Comparison of ENCODE assay signal across 1 cellular context in genomic region chr19:49340069-49340864, GRCh38.
TF ChIP-seq lines count a peak whose summit lies in the region.

No MANE protein-coding gene starts in this region.

TF ChIP-seq in HEK293, 187 proteins besides CTCF, POLR2A, EP300 and RAD21 (continued from another document):
- no peak for TF ChIP-seq ZNF580 (tag by site-specific recombination; IDR thresholded peaks at IDR 0.05)
- TF ChIP-seq SCRT1 (tag by site-specific recombination; IDR thresholded peaks at IDR 0.05; ENCODE audit: borderline replicate concordance) = no peak
- TF ChIP-seq ZBTB7A (tag by site-specific recombination; IDR thresholded peaks at IDR 0.05; ENCODE audit: low read depth) = no peak
- no peak for TF ChIP-seq ZNF571 (tag by site-specific recombination; IDR thresholded peaks at IDR 0.05)
- no peak; the same call in 1 of the 2 replicates for TF ChIP-seq ZNF16 (tag by site-specific recombination; IDR thresholded peaks at IDR 0.05; ENCODE audit: low read depth)
- no peak for TF ChIP-seq ZNF768 (tag by site-specific recombination; IDR thresholded peaks at IDR 0.05)
- TF ChIP-seq ZNF658 (tag by site-specific recombination; IDR thresholded peaks at IDR 0.05) = no peak
- TF ChIP-seq SP2 (tag by site-specific recombination; IDR thresholded peaks at IDR 0.05) = peak; percentile 42
- TF ChIP-seq REPIN1 (tag by site-specific recombination; IDR thresholded peaks at IDR 0.05; ENCODE audit: low read depth) = no peak
- peak; percentile 59 for TF ChIP-seq OSR2 (tag by site-specific recombination; IDR thresholded peaks at IDR 0.05)
- TF ChIP-seq ZNF211 (tag by site-specific recombination; IDR thresholded peaks at IDR 0.05; ENCODE audit: low read depth) = no peak
- no peak for TF ChIP-seq KLF17 (tag by site-specific recombination; IDR thresholded peaks at IDR 0.05)
- no peak for TF ChIP-seq ZNF624 (tag by site-specific recombination; IDR thresholded peaks at IDR 0.05)
- no peak for TF ChIP-seq KLF7 (tag by site-specific recombination; IDR thresholded peaks at IDR 0.05; ENCODE audit: borderline replicate concordance)
- TF ChIP-seq ZNF777 (tag by site-specific recombination; IDR thresholded peaks at IDR 0.05; ENCODE audit: borderline replicate concordance) = no peak
- no peak for TF ChIP-seq HIC1 (tag by site-specific recombination; IDR thresholded peaks at IDR 0.05)
- no peak for TF ChIP-seq YY2 (tag by site-specific recombination; IDR thresholded peaks at IDR 0.05)
- TF ChIP-seq ZNF366 (tag by site-specific recombination; conservative IDR thresholded peaks at IDR 0.05) = peak; percentile 60
- no peak for TF ChIP-seq ZNF214 (tag by site-specific recombination; IDR thresholded peaks at IDR 0.05; ENCODE audit: borderline replicate concordance)
- no peak for TF ChIP-seq ZNF362 (tag by site-specific recombination; IDR thresholded peaks at IDR 0.05)
- TF ChIP-seq ZNF280D (tag by site-specific recombination; IDR thresholded peaks at IDR 0.05) = no peak
- TF ChIP-seq ZBTB48 (tag by site-specific recombination; IDR thresholded peaks at IDR 0.05) = no peak
- TF ChIP-seq ZSCAN18 (tag by site-specific recombination; IDR thresholded peaks at IDR 0.05) = no peak
- TF ChIP-seq ZNF549 (tag by site-specific recombination; IDR thresholded peaks at IDR 0.05) = no peak
- TF ChIP-seq TRIM28 (IDR thresholded peaks at IDR 0.05; ENCODE audit: borderline replicate concordance, low read length) = no peak
- no peak for TF ChIP-seq ZNF585B (tag by site-specific recombination; IDR thresholded peaks at IDR 0.05)
- TF ChIP-seq ZNF416 (tag by site-specific recombination; IDR thresholded peaks at IDR 0.05) = no peak
- no peak for TF ChIP-seq ZNF26 (tag by site-specific recombination; IDR thresholded peaks at IDR 0.05)
- TF ChIP-seq ZNF391 (tag by site-specific recombination; IDR thresholded peaks at IDR 0.05; ENCODE audit: borderline replicate concordance, low read depth) = no peak
- no peak for TF ChIP-seq ZSCAN16 (tag by site-specific recombination; IDR thresholded peaks at IDR 0.05)
- TF ChIP-seq ZNF830 (tag by site-specific recombination; IDR thresholded peaks at IDR 0.05; ENCODE audit: low read depth) = no peak
- peak; percentile 51; the same call in 1 of the 2 replicates for TF ChIP-seq ZIC2 (tag by site-specific recombination; IDR thresholded peaks at IDR 0.05)
- no peak for TF ChIP-seq ZNF221 (tag by site-specific recombination; IDR thresholded peaks at IDR 0.05; ENCODE audit: borderline replicate concordance)
- TF ChIP-seq ZNF157 (tag by site-specific recombination; IDR thresholded peaks at IDR 0.05) = no peak
- no peak for TF ChIP-seq ZSCAN23 (tag by site-specific recombination; IDR thresholded peaks at IDR 0.05)
- TF ChIP-seq SETDB1 (IDR thresholded peaks at IDR 0.05; ENCODE audit: insufficient read length, low read length) = no peak
- no peak for TF ChIP-seq ZNF530 (tag by site-specific recombination; IDR thresholded peaks at IDR 0.05; ENCODE audit: low read depth)
- no peak for TF ChIP-seq ZNF747 (tag by site-specific recombination; IDR thresholded peaks at IDR 0.05)
